8 cellular contexts compared by ENCODE assay signal in genomic region chr3:58388550-58389061, GRCh38. TPM values are rescaled to one million over a fixed set of nuclear protein-coding genes. Genes with fewer than 3 reads are reported as not detected.
DNase-seq lines count a peak whose midpoint lies in the region; TF ChIP-seq lines count a peak whose summit lies in the region.

No MANE protein-coding gene starts in this region.

- H3K27me3 ChIP-seq in SK-N-SH (ENCODE audit: insufficient read depth) (no peaks in the 10 kb centered on the region), parathyroid adenoma (ENCODE audit: control insufficient read depth, insufficient read depth, low read length) (no peaks in the 10 kb centered on the region)

- no peak for TF ChIP-seq CTCF in SK-N-SH (IDR thresholded peaks at IDR 0.05)
- TF ChIP-seq CTCF in foreskin fibroblast (IDR thresholded peaks at IDR 0.05; ENCODE audit: low read depth, low read length): no peak
- no peak for TF ChIP-seq CTCF in parathyroid adenoma (IDR thresholded peaks at IDR 0.05)

- H2AFZ ChIP-seq in SK-N-SH (ENCODE audit: low read depth) (no peak overlapping the region), parathyroid adenoma (no peak overlapping the region)

- H3K27ac ChIP-seq in SK-N-SH (ENCODE audit: low read depth in 2 of 2, low read length in 1 of 2) (peak overlapping the region; percentile 68 to 89), parathyroid adenoma (no peak overlapping the region)

- peaks cover 28% of the 10 kb centered on the region for H3F3A ChIP-seq in SK-N-SH (replicated peaks; ENCODE audit: insufficient read depth)

- H4K20me1 ChIP-seq in SK-N-SH (ENCODE audit: insufficient read depth): no peaks in the 10 kb centered on the region

- no peak overlapping the region for H3K4me3 ChIP-seq in SK-N-SH (ENCODE audit: low read depth in 2 of 2, low read length in 1 of 2)
- no peak overlapping the region for H3K4me3 ChIP-seq in foreskin fibroblast (ENCODE audit: low read depth in 1 of 2, low read length in 2 of 2)
- H3K4me3 ChIP-seq in parathyroid adenoma (ENCODE audit: low read depth, low read length): no peak overlapping the region

- peak in 1 of 2 experiments; percentile 31; a peak in 1 of 4 replicates for TF ChIP-seq EP300 in SK-N-SH (IDR thresholded peaks at IDR 0.05; ENCODE audit: borderline replicate concordance in 1 of 2, low read depth in 1 of 2, low read length in 1 of 2)

- POLR2A ChIA-PET in SK-N-SH (lab: Yijun Ruan, JAX): no interaction called here

- DNase-seq in Daoy (ENCODE audit: low read depth) (peak; percentile 32), SK-N-SH (peak; percentile 47), foreskin fibroblast (peak; percentile 65 to 84), HPDE6-E6E7 (ENCODE audit: extremely low spot score) (no peak), NCI-H524 (lab: John Stamatoyannopoulos, UW) (no peak), activated gamma-delta T cell treated with Interleukin-2 at 50 U/mL for 16 hours (no peak)
- no peak for DNase-seq in activated CD4-positive, alpha-beta T cell treated with anti-CD3 and anti-CD28 coated beads for 48 hours

- no peak for TF ChIP-seq RAD21 in SK-N-SH (IDR thresholded peaks at IDR 0.05; ENCODE audit: low read length)

- peaks cover 13 to 42% of the 10 kb centered on the region in 2 experiments for H3K4me1 ChIP-seq in SK-N-SH (ENCODE audit: control insufficient read depth in 1 of 2, insufficient read depth in 2 of 2, low read depth in 1 of 2, low read length in 1 of 2)
- H3K4me1 ChIP-seq in parathyroid adenoma: peaks cover 37% of the 10 kb centered on the region

- H3K9me2 ChIP-seq in SK-N-SH: no peaks in the 10 kb centered on the region

- H3K36me3 ChIP-seq in SK-N-SH (replicated peaks in 1 of 2; ENCODE audit: control insufficient read depth in 1 of 2, insufficient read depth in 2 of 2, low read length in 1 of 2) (peaks cover 0 to 4% of the 10 kb centered on the region in 2 experiments), parathyroid adenoma (ENCODE audit: control insufficient read depth, insufficient read depth, low read length) (no peaks in the 10 kb centered on the region)

- H3K4me2 ChIP-seq in SK-N-SH (no peak overlapping the region; the same call in 1 of the 2 replicates), parathyroid adenoma (ENCODE audit: low read length) (peak overlapping the region; percentile 7)

- H3K79me2 ChIP-seq in SK-N-SH (ENCODE audit: insufficient read depth) (no peaks in the 10 kb centered on the region), parathyroid adenoma (peaks cover 7% of the 10 kb centered on the region)

- CTCF ChIA-PET in SK-N-SH (lab: Yijun Ruan, JAX): interaction anchor here (0.9 to 1.2 kb wide), 4 partner anchors 15 to 75 kb away, joined by 3 to 7 read pairs (median 4); no protein-coding TSS in a partner anchor

- H3K9me3 ChIP-seq in SK-N-SH (no peaks in the 10 kb centered on the region), parathyroid adenoma (ENCODE audit: control insufficient read depth, low read length) (no peaks in the 10 kb centered on the region)

- H3K9ac ChIP-seq in SK-N-SH (no peak overlapping the region), parathyroid adenoma (no peak overlapping the region)

TF ChIP-seq in SK-N-SH, 30 proteins besides CTCF, POLR2A, EP300 and RAD21:
- TF ChIP-seq TEAD4 (IDR thresholded peaks at IDR 0.05; ENCODE audit: borderline replicate concordance, insufficient read depth): no peak; the same call in 1 of the 2 replicates
- TF ChIP-seq NFIC (IDR thresholded peaks at IDR 0.05; ENCODE audit: borderline replicate concordance): peak; percentile 12; the same call in 1 of the 2 replicates
- no peak for TF ChIP-seq SMC3 (IDR thresholded peaks at IDR 0.05; ENCODE audit: low read depth, low read length)
- TF ChIP-seq PBX3 (IDR thresholded peaks at IDR 0.05): peak; percentile 39
- TF ChIP-seq JUND (IDR thresholded peaks at IDR 0.05): 0 out of 2 replicates have a peak, but pooled peaks have one; percentile 11
- TF ChIP-seq TCF12 (IDR thresholded peaks at IDR 0.05): peak; percentile 63; the same call in 1 of the 2 replicates
- peak; percentile 58; the same call in 1 of the 2 replicates for TF ChIP-seq MXI1 (IDR thresholded peaks at IDR 0.05; ENCODE audit: low read depth, low read length)
- peak; percentile 64 for TF ChIP-seq RCOR1 (IDR thresholded peaks at IDR 0.05; ENCODE audit: low read length)
- TF ChIP-seq FOSL2 (IDR thresholded peaks at IDR 0.05; ENCODE audit: borderline replicate concordance, low read depth): 0 out of 2 replicates have a peak, but pooled peaks have one; percentile 4

RNA-seq across cellular contexts. Expression of gene PDHB, which starts 45.0 kb away (rescaled TPM):
- 115 and 119 TPM in 2 replicates for total RNA-seq in Daoy (2014; rRNA removed; shearing (Covaris generic))
- polyA plus RNA-seq in SK-N-SH (2012; rRNA removed): 87.5 and 94.7 TPM in 2 replicates
- 107 and 129 TPM in 2 replicates for polyA plus RNA-seq in SK-N-SH (2012; cell fraction: cytosol; rRNA removed)
- 32.1 and 63.2 TPM in 2 replicates for polyA plus RNA-seq in SK-N-SH (2012; cell fraction: nucleus; rRNA removed)

RNA-seq across cellular contexts. Expression of gene PXK, which starts 55.9 kb away (rescaled TPM):
- total RNA-seq in Daoy (2014; rRNA removed; shearing (Covaris generic)): 23.6 and 33.7 TPM in 2 replicates
- polyA plus RNA-seq in SK-N-SH (2012; rRNA removed): 8.4 and 9.3 TPM in 2 replicates
- polyA plus RNA-seq in SK-N-SH (2012; cell fraction: cytosol; rRNA removed): 9.5 and 9.8 TPM in 2 replicates
- 6.1 and 9.6 TPM in 2 replicates for polyA plus RNA-seq in SK-N-SH (2012; cell fraction: nucleus; rRNA removed)

Comparison
In these comparisons a context has a peak if more than half of its experiments do, and no peak if none do; other contexts are left out.
1. DNase-seq: peak in Daoy (single experiment), SK-N-SH (single experiment) and foreskin fibroblast (2 of 2); none in HPDE6-E6E7 (single experiment), NCI-H524 (0 of 2), activated gamma-delta T cell treated with Interleukin-2 at 50 U/mL for 16 hours (single experiment) and activated CD4-positive, alpha-beta T cell treated with anti-CD3 and anti-CD28 coated beads for 48 hours (single experiment).